Comparison of ENCODE assay signal across 9 cellular contexts in genomic region chr14:65502676-65503124, GRCh38.
DNase-seq lines count a peak whose midpoint lies in the region; ATAC-seq and TF ChIP-seq lines count a peak whose summit lies in the region.
"Had no signal": no experiment of that assay in that cellular context is flagged by ENCODE, and none has a peak within 500 bp of the region (broad histone marks: within the 10 kb centered on the region; RNA-seq: fewer than 3 reads in every experiment).

No MANE protein-coding gene starts in this region.

- no peak for TF ChIP-seq CTCF in lower lobe of right lung (IDR thresholded peaks at IDR 0.05)

- no peaks in the 10 kb centered on the region for H3K9me3 ChIP-seq in lower lobe of right lung

- DNase-seq in ELR (ENCODE audit: low read depth) (peak; percentile 81), HCEC 1CT (peak; percentile 70), NCI-H69 (lab: John Stamatoyannopoulos, UW) (peak; percentile 71), fibroblast of the conjunctiva (ENCODE audit: low read depth) (peak; percentile 10), NCI-H82 treated with DMSO at 0.1 percent for 48 hours (lab: John Stamatoyannopoulos, UW; ENCODE audit: unreplicated experiment) (no peak), lower lobe of right lung (no peak), NCI-H526 (lab: John Stamatoyannopoulos, UW) (no peak)
- DNase-seq: NCI-H1930 had no signal

- H3K4me3 ChIP-seq in lower lobe of right lung = no peak overlapping the region

- ATAC-seq in GM18498 (IDR thresholded peaks at IDR 0.05; ENCODE audit: unreplicated experiment) (no peak), lower lobe of right lung (no peak)

- H3K4me1 ChIP-seq in lower lobe of right lung = no peaks in the 10 kb centered on the region

- H3K27me3 ChIP-seq in lower lobe of right lung (ENCODE audit: low read depth) = no peaks in the 10 kb centered on the region

- H3K27ac ChIP-seq in lower lobe of right lung = no peak overlapping the region

- no peaks in the 10 kb centered on the region for H3K36me3 ChIP-seq in lower lobe of right lung

- intact Hi-C loops in lower lobe of right lung (cut with DNase I) = no loop called here

Comparison
In these comparisons a context has a peak if more than half of its experiments do, and no peak if none do; other contexts are left out.
1. DNase-seq: peak in ELR (single experiment), HCEC 1CT (single experiment), NCI-H69 (single experiment) and fibroblast of the conjunctiva (single experiment); none in NCI-H82 treated with DMSO at 0.1 percent for 48 hours (single experiment), lower lobe of right lung (single experiment) and NCI-H526 (0 of 2).